8 cellular contexts compared by ENCODE assay signal in genomic region chr5:98775246-98775961, GRCh38. TPM values are rescaled to one million over a fixed set of nuclear protein-coding genes. Genes with fewer than 3 reads are reported as not detected.
DNase-seq lines count a peak whose midpoint lies in the region; ATAC-seq and TF ChIP-seq lines count a peak whose summit lies in the region.

No MANE protein-coding gene starts in this region.

- intact Hi-C loops in colonic mucosa (cut with DNase I): no loop called here

- in situ Hi-C loops in G401 (cut with HindIII; ENCODE audit: low sequenced_read_pairs): no loop called here

- TF ChIP-seq CTCF in AG09309 (IDR thresholded peaks at IDR 0.05; ENCODE audit: control insufficient read depth, insufficient read depth, low read depth, low read length, missing control alignments) (no peak), colonic mucosa (IDR thresholded peaks at IDR 0.05) (no peak)

- peak overlapping the region; percentile 89; the same call in 1 of the 2 replicates for H3K9ac ChIP-seq in HUES64 (ENCODE audit: low read depth, low read length)
- H3K9ac ChIP-seq in colonic mucosa (ENCODE audit: low read depth in 2 of 2, low read length in 2 of 2): peak overlapping the region in 1 of 2 donors; percentile 97

- H3K4me1 ChIP-seq in HUES64 (ENCODE audit: insufficient read depth, low read length): peaks cover 23% of the 10 kb centered on the region
- H3K4me1 ChIP-seq in colonic mucosa: no peaks in the 10 kb centered on the region
- H3K4me1 ChIP-seq in muscle layer of duodenum (ENCODE audit: control insufficient read depth in 1 of 2, insufficient read depth in 2 of 2, low read length in 2 of 2): peaks cover 22 to 44% of the 10 kb centered on the region in 2 donors

- ATAC-seq in HG02852 (IDR thresholded peaks at IDR 0.05; ENCODE audit: unreplicated experiment) (no peak), GM21528 (IDR thresholded peaks at IDR 0.05; ENCODE audit: low FRiP score, unreplicated experiment) (no peak)

- H3K9me3 ChIP-seq in HUES64 (ENCODE audit: insufficient read depth, low read depth, low read length) (no peaks in the 10 kb centered on the region), colonic mucosa (no peaks in the 10 kb centered on the region), muscle layer of duodenum (ENCODE audit: control insufficient read depth in 1 of 2, low read length in 2 of 2) (no peaks in the 10 kb centered on the region)

- DNase-seq in AG09309 (ENCODE audit: low read depth): no peak
- DNase-seq in colonic mucosa: no peak
- DNase-seq in G401 (ENCODE audit: low spot score): no peak
- no peak for DNase-seq in NCI-H187 treated with DMSO at 0.1 percent for 48 hours (lab: John Stamatoyannopoulos, UW)

- H3K27me3 ChIP-seq in HUES64 (ENCODE audit: insufficient read depth, low read length): peaks cover 17% of the 10 kb centered on the region
- H3K27me3 ChIP-seq in colonic mucosa: no peaks in the 10 kb centered on the region
- no peaks in the 10 kb centered on the region for H3K27me3 ChIP-seq in muscle layer of duodenum (ENCODE audit: low read depth, low read length)

- H3K27ac ChIP-seq in HUES64 (ENCODE audit: low read depth, low read length) (no peak overlapping the region), colonic mucosa (peak overlapping the region; percentile 95), muscle layer of duodenum (ENCODE audit: low read length) (peak overlapping the region; percentile 79)

- H3K36me3 ChIP-seq in HUES64 (ENCODE audit: insufficient read depth, low read length): peaks cover 39% of the 10 kb centered on the region
- H3K36me3 ChIP-seq in colonic mucosa: no peaks in the 10 kb centered on the region
- peaks cover 0 to 11% of the 10 kb centered on the region in 2 donors for H3K36me3 ChIP-seq in muscle layer of duodenum (ENCODE audit: control insufficient read depth in 1 of 2, insufficient read depth in 2 of 2, low read length in 2 of 2)

- peak overlapping the region; percentile 66 for H3K4me3 ChIP-seq in AG09309 (ENCODE audit: control insufficient read depth, low read depth, low read length)
- H3K4me3 ChIP-seq in HUES64 (ENCODE audit: low read length): peak overlapping the region; percentile 86
- peak overlapping the region; percentile 82 for H3K4me3 ChIP-seq in colonic mucosa
- H3K4me3 ChIP-seq in muscle layer of duodenum (ENCODE audit: low read depth in 1 of 2, low read length in 2 of 2): peak overlapping the region; percentile 96 to 98

- WGBS in HUES64: 46% methylated on average over 12 of the region's 12 CpGs

RNA-seq across cellular contexts. Expression of gene RGMB, which starts 1.9 kb away (rescaled TPM):
- polyA plus RNA-seq in HUES64 (2013, experiment 1 of 2): 31.0 TPM
- 36.9 TPM for polyA plus RNA-seq in HUES64 (2013, experiment 2 of 2)
- total RNA-seq in colonic mucosa: 10 to 100 TPM; 67.7 to 69.6 TPM
- 0.49 and 1.2 TPM in 2 replicates for total RNA-seq in G401 (2014; rRNA removed; shearing (Covaris generic))

Comparison
In these comparisons a context has a peak if more than half of its experiments do, and no peak if none do; other contexts are left out.
1. RNA of gene RGMB, which starts 1.9 kb away (total RNA-seq): 67.7 to 69.6 TPM in colonic mucosa; 0.49 to 1.2 TPM in G401; every median in the first group is over 10 times any median in the second.
2. Peak in every context shown above with its lines, with median percentiles within 50 percentile points of each other: H3K4me3 ChIP-seq.